Comparison of ENCODE assay signal across 6 cellular contexts in genomic region chr4:151361966-151362365, GRCh38. TPM values are rescaled to one million over a fixed set of nuclear protein-coding genes. Genes with fewer than 3 reads are reported as not detected.
"Had no signal": no experiment of that assay in that cellular context is flagged by ENCODE, and none has a peak within 500 bp of the region (broad histone marks: within the 10 kb centered on the region; RNA-seq: fewer than 3 reads in every experiment).

No MANE protein-coding gene starts in this region.

- H3K27ac ChIP-seq: brain microvascular endothelial cell, SK-N-MC had no signal

- H3K27me3 ChIP-seq: brain microvascular endothelial cell had no signal

- H3K36me3 ChIP-seq: brain microvascular endothelial cell had no signal

- H3K4me3 ChIP-seq: SK-N-MC had no signal

RNA-seq across cellular contexts. Expression of gene SH3D19, which starts 36.6 kb away (rescaled TPM):
- total RNA-seq: activated CD8-positive, alpha-beta T cell treated with anti-CD3 and anti-CD28 coated beads for 36 hours; activated naive CD8-positive, alpha-beta T cell treated with anti-CD3 and anti-CD28 coated beads for 36 hours; activated T-helper 2 cell treated with anti-CD3 and anti-CD28 coated beads, Interferon-gamma antibody, Interleukin-2, Interleukin-4, amounts not matched to agents 10 μg/mL and 5 μg/mL and 100 μg/mL, durations not matched to agents 14 hours and 24 hours and 36 hours; T-helper 1 cell treated with Interleukin-12 subunit alpha and Interleukin-12 subunit beta and Interleukin-4 antibody, amounts not matched to agents 30 ng/mL and 1 ng/mL, for 36 hours had no signal

RNA-seq across cellular contexts. Expression of gene FHIP1A, which starts 47.0 kb away (rescaled TPM):
- total RNA-seq: activated T-helper 2 cell treated with anti-CD3 and anti-CD28 coated beads, Interferon-gamma antibody, Interleukin-2, Interleukin-4, amounts not matched to agents 10 μg/mL and 5 μg/mL and 100 μg/mL, durations not matched to agents 14 hours and 24 hours and 36 hours; T-helper 1 cell treated with Interleukin-12 subunit alpha and Interleukin-12 subunit beta and Interleukin-4 antibody, amounts not matched to agents 30 ng/mL and 1 ng/mL, for 36 hours had no signal
